ENCODE assay signal across 33 cellular contexts in the genomic region with DNA sequence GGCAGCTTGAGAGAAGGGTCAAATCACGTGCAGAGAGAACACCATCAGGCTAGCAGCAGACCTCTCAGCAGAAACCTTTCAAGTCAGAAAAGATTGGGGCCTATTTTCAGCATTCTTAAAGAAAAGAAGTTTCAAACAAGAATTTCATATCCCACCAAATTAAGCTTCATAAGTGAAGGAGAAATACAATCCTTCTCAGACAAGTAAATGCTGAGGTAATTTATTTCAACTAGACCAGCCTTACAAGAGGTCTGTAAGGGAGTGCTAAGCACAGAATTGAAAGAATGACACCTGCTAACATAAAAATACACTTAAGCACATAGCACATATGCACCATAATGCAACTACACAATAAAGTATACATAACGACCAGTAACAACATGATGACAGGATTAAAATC.
"Had no signal": no experiment of that assay in that cellular context is flagged by ENCODE, and none has a peak within 500 bp of the region (broad histone marks: within the 10 kb centered on the region; RNA-seq: fewer than 3 reads in every experiment).

No MANE protein-coding gene starts in this region.

- H3K4me1 ChIP-seq: adrenal gland, ascending aorta, body of pancreas, breast epithelium had no signal

- H3K27me3 ChIP-seq: adrenal gland, ascending aorta, body of pancreas, brain microvascular endothelial cell, breast epithelium, cardiac muscle cell had no signal

- FAIRE-seq: astrocyte, bronchial epithelial cell had no signal

- H3K9me3 ChIP-seq: adrenal gland, ascending aorta, body of pancreas had no signal

- H3K27ac ChIP-seq: adrenal gland, ascending aorta, body of pancreas, brain microvascular endothelial cell, breast epithelium, cardiac muscle cell had no signal

- H3K36me3 ChIP-seq: adrenal gland, ascending aorta, brain microvascular endothelial cell, breast epithelium, cardiac muscle cell had no signal

- H3K4me3 ChIP-seq: adrenal gland, ascending aorta, body of pancreas, breast epithelium, cardiac muscle cell had no signal

- ATAC-seq: activated naive CD4-positive, alpha-beta T cell treated with anti-CD3 and anti-CD28 coated beads, Interleukin-2, amount 50 U/mL, for 72 hours; activated naive CD8-positive, alpha-beta T cell treated with anti-CD3 and anti-CD28 coated beads, Interleukin-2, amount 50 U/mL, for 24 hours; activated T-cell treated with anti-CD3 and anti-CD28 coated beads, Interleukin-2, amount 50 U/mL, for 4 hours; activated T-cell treated with anti-CD3 and anti-CD28 coated beads, Interleukin-2, amount 50 U/mL, for 72 hours; activated T-helper 17 cell treated with anti-CD3 and anti-CD28 coated beads, Interleukin-2, amount 50 U/mL, for 72 hours; body of pancreas had no signal

- DNase-seq: activated effector memory CD4-positive, alpha-beta T cell treated with anti-CD3 and anti-CD28 coated beads, Interleukin-2, amount 50 U/mL, for 16 hours; activated effector memory CD4-positive, alpha-beta T cell treated with Interleukin-2 at 50 U/mL for 16 hours; activated gamma-delta T cell; activated gamma-delta T cell treated with Interleukin-2 at 50 U/mL for 16 hours; activated naive CD4-positive, alpha-beta T cell; activated naive CD4-positive, alpha-beta T cell treated with anti-CD3 and anti-CD28 coated beads for 36 hours; activated naive CD4-positive, alpha-beta T cell treated with anti-CD3 and anti-CD28 coated beads, Interleukin-2, amount 10 ng/mL, durations not matched to agents 7 days and 5 days; activated naive CD4-positive, alpha-beta T cell treated with anti-CD3 and anti-CD28 coated beads, Interleukin-2, amount 50 U/mL, for 16 hours; activated naive CD4-positive, alpha-beta T cell treated with Interleukin-2 at 50 U/mL for 16 hours; activated naive CD8-positive, alpha-beta T cell treated with anti-CD3 and anti-CD28 coated beads for 36 hours; activated naive CD8-positive, alpha-beta T cell treated with anti-CD3 and anti-CD28 coated beads, Interleukin-2, amount 10 ng/mL, durations not matched to agents 7 days and 5 days; activated naive CD8-positive, alpha-beta T cell treated with anti-CD3 and anti-CD28 coated beads, Interleukin-2, amount 50 U/mL, for 24 hours; activated T-cell treated with anti-CD3 and anti-CD28 coated beads, Interleukin-2, amount 50 U/mL, for 24 hours; activated T-cell treated with anti-CD3 and anti-CD28 coated beads, Interleukin-2, amount 50 U/mL, for 4 hours; activated T-cell treated with anti-CD3 and anti-CD28 coated beads, Interleukin-2, amount 50 U/mL, for 48 hours; activated T-cell treated with anti-CD3 and anti-CD28 coated beads, Interleukin-2, amount 50 U/mL, for 72 hours; adrenal gland; amniotic stem cell; amygdala; anterior cingulate cortex; aorta; body of pancreas; brain microvascular endothelial cell; caudate nucleus; central memory CD4-positive, alpha-beta T cell; cerebellar nuclear complex had no signal
